18 cellular contexts compared by ENCODE assay signal in the genomic region with DNA sequence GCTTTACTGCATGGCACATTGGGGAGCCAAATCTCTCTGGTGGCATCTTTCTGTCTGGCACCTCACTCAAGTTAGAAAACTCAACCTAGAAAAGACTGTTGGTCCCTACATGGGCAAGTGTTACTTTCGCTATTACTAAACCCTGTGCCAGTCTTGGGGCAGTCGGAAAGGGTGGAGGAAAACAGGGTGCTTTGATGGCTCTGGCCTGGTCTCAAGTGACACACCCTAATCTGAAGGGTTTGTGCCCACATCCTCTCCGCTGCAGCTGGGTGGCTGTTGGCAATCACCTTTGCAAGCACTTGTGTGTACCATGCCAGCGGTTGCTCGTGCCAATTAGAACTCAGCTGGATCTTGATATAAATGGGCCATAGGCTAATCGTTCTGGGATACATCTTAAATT.
DNase-seq lines count a peak whose midpoint lies in the region; ATAC-seq lines count a peak whose summit lies in the region.
"Had no signal": no experiment of that assay in that cellular context is flagged by ENCODE, and none has a peak within 500 bp of the region (broad histone marks: within the 10 kb centered on the region; RNA-seq: fewer than 3 reads in every experiment).

No MANE protein-coding gene starts in this region.

- POLR2A ChIA-PET in activated CD4-positive, alpha-beta T cell treated with anti-CD3 and anti-CD28 coated beads for 36 hours (lab: Charles Lee), result no interaction called here

- H3K27ac Mint-ChIP-seq in activated CD4-positive, alpha-beta T cell treated with anti-CD3 and anti-CD28 coated beads for 36 hours, result peak overlapping the region; percentile 51
- peak overlapping the region; percentile 74 for H3K27ac Mint-ChIP-seq in activated T-cell treated with anti-CD3 and anti-CD28 coated beads, Interleukin-2, amount 50 U/mL, for 24 hours

- no peak overlapping the region for H2BK120ac ChIP-seq in mesenchymal stem cell (ENCODE audit: low read depth, low read length)

- peaks cover 89% of the 10 kb centered on the region for H3K4me1 Mint-ChIP-seq in activated CD4-positive, alpha-beta T cell treated with anti-CD3 and anti-CD28 coated beads for 36 hours
- H3K4me1 Mint-ChIP-seq in activated T-cell treated with anti-CD3 and anti-CD28 coated beads, Interleukin-2, amount 50 U/mL, for 24 hours (ENCODE audit: low read depth), result peaks cover 95% of the 10 kb centered on the region

- H2BK12ac ChIP-seq in mesenchymal stem cell (ENCODE audit: low read length in 2 of 2), result no peak overlapping the region

- ATAC-seq in activated CD4-positive, alpha-beta T cell treated with anti-CD3 and anti-CD28 coated beads for 36 hours, result peak; percentile 7
- peak; percentile 65 for ATAC-seq in GM19324 (IDR thresholded peaks at IDR 0.05; ENCODE audit: low FRiP score, unreplicated experiment)
- no peak for ATAC-seq in GM21447 (IDR thresholded peaks at IDR 0.05; ENCODE audit: unreplicated experiment)
- ATAC-seq: right cardiac atrium had no signal

- H3K14ac ChIP-seq in mesenchymal stem cell (ENCODE audit: low read length in 2 of 2), result no peak overlapping the region

- H3K27ac ChIP-seq in mesenchymal stem cell (ENCODE audit: low read length, poor library complexity, severe bottlenecking), result no peak overlapping the region
- H3K27ac ChIP-seq: coronary artery, GM23248, left ventricle myocardium inferior, stomach, vagina had no signal

- H3K36me3 ChIP-seq in mesenchymal stem cell (ENCODE audit: control insufficient read depth in 1 of 2, insufficient read depth in 2 of 2, low read depth in 1 of 2, low read length in 2 of 2), result no peaks in the 10 kb centered on the region
- H3K36me3 ChIP-seq: left ventricle myocardium inferior, stomach, vagina had no signal

- H3K4me2 ChIP-seq in mesenchymal stem cell (ENCODE audit: low read length, poor library complexity, severe bottlenecking), result no peak overlapping the region

- H3K4ac ChIP-seq in mesenchymal stem cell (ENCODE audit: low read depth in 1 of 2, low read length in 2 of 2), result no peak overlapping the region

- peak overlapping the region; percentile 41 for H2BK15ac ChIP-seq in mesenchymal stem cell (ENCODE audit: low read depth, poor library complexity, severe bottlenecking)

- H3K36me3 Mint-ChIP-seq in activated CD4-positive, alpha-beta T cell treated with anti-CD3 and anti-CD28 coated beads for 36 hours (ENCODE audit: low read depth), result peaks cover 2% of the 10 kb centered on the region
- H3K36me3 Mint-ChIP-seq in activated T-cell treated with anti-CD3 and anti-CD28 coated beads, Interleukin-2, amount 50 U/mL, for 24 hours (ENCODE audit: low read depth), result peaks cover 5% of the 10 kb centered on the region

- no peaks in the 10 kb centered on the region for H3K27me3 ChIP-seq in mesenchymal stem cell (ENCODE audit: control insufficient read depth in 1 of 2, insufficient read depth in 1 of 2, low read length in 2 of 2)
- H3K27me3 ChIP-seq: stomach, vagina had no signal

- H3K18ac ChIP-seq in mesenchymal stem cell (ENCODE audit: low read depth in 1 of 2, low read length in 2 of 2), result no peak overlapping the region

- peaks cover 2% of the 10 kb centered on the region for H3K27me3 Mint-ChIP-seq in activated CD4-positive, alpha-beta T cell treated with anti-CD3 and anti-CD28 coated beads for 36 hours
- no peaks in the 10 kb centered on the region for H3K27me3 Mint-ChIP-seq in activated T-cell treated with anti-CD3 and anti-CD28 coated beads, Interleukin-2, amount 50 U/mL, for 24 hours

- no peak overlapping the region for H2BK5ac ChIP-seq in mesenchymal stem cell (ENCODE audit: low read depth, low read length, poor library complexity, severe bottlenecking)

- no peak overlapping the region for H3K4me3 Mint-ChIP-seq in activated CD4-positive, alpha-beta T cell treated with anti-CD3 and anti-CD28 coated beads for 36 hours
- no peak overlapping the region for H3K4me3 Mint-ChIP-seq in activated T-cell treated with anti-CD3 and anti-CD28 coated beads, Interleukin-2, amount 50 U/mL, for 24 hours

- CTCF ChIA-PET in activated CD4-positive, alpha-beta T cell treated with anti-CD3 and anti-CD28 coated beads for 36 hours (lab: Charles Lee), result no interaction called here

- peaks cover 3% of the 10 kb centered on the region for H3K9me3 Mint-ChIP-seq in activated CD4-positive, alpha-beta T cell treated with anti-CD3 and anti-CD28 coated beads for 36 hours (ENCODE audit: low read depth)
- peaks cover 10% of the 10 kb centered on the region for H3K9me3 Mint-ChIP-seq in activated T-cell treated with anti-CD3 and anti-CD28 coated beads, Interleukin-2, amount 50 U/mL, for 24 hours

- H3K4me1 ChIP-seq in mesenchymal stem cell (ENCODE audit: control insufficient read depth, insufficient read depth, low read depth, low read length), result peaks cover 6% of the 10 kb centered on the region
- H3K4me1 ChIP-seq: vagina had no signal

- DNase-seq in activated CD4-positive, alpha-beta T cell treated with anti-CD3 and anti-CD28 coated beads for 36 hours, result peak; percentile 55
- no peak for DNase-seq in activated CD4-positive, alpha-beta T cell treated with anti-CD3 and anti-CD28 coated beads, Interleukin-2, amount 50 U/mL, for 4 hours
- no peak for DNase-seq in activated T-cell treated with anti-CD3 and anti-CD28 coated beads, Interleukin-2, amount 50 U/mL, for 24 hours
- DNase-seq in mesenchymal stem cell (no peak), C1 segment of cervical spinal cord (lab: John Stamatoyannopoulos, UW) (no peak), NOMO-1 treated with dmso at 0.1 percent for 144 hours (lab: John Stamatoyannopoulos, UW; ENCODE audit: unreplicated experiment) (no peak)
- DNase-seq: aorta, GF-D8, GM23248, hypothalamus, left ventricle myocardium inferior, NCI-H2081, stomach had no signal

- no peak overlapping the region for H3K23ac ChIP-seq in mesenchymal stem cell (ENCODE audit: low read length in 2 of 2)

- peaks cover 2% of the 10 kb centered on the region for H3K79me1 ChIP-seq in mesenchymal stem cell (replicated peaks; ENCODE audit: low read length, poor library complexity, severe bottlenecking)

- no peak overlapping the region for H2AFZ ChIP-seq in mesenchymal stem cell (ENCODE audit: low read depth, low read length)
- H2AFZ ChIP-seq: GM23248 had no signal

- intact Hi-C loops in activated CD4-positive, alpha-beta T cell treated with anti-CD3 and anti-CD28 coated beads for 36 hours (cut with DNase I, micrococcal nuclease), result loop anchor here (2.0 to 10.0 kb wide), 3 partner anchors 17 to 1063 kb away; a partner anchor contains a TSS

- H4K91ac ChIP-seq in mesenchymal stem cell (ENCODE audit: low read length), result no peak overlapping the region

- H3K9ac ChIP-seq in mesenchymal stem cell (ENCODE audit: low read length), result no peak overlapping the region
- H3K9ac ChIP-seq: GM23248 had no signal

- WGBS in mesenchymal stem cell, result 92% methylated on average over 6 of the region's 6 CpGs

- H3K4me3 ChIP-seq in mesenchymal stem cell (ENCODE audit: insufficient read depth in 1 of 2, low read depth in 1 of 2, low read length in 2 of 2), result no peak overlapping the region
- H3K4me3 ChIP-seq: coronary artery, GM23248, left ventricle myocardium inferior, stomach, vagina had no signal

- no peak overlapping the region for H4K8ac ChIP-seq in mesenchymal stem cell (ENCODE audit: low read length)

- no peaks in the 10 kb centered on the region for H3K9me3 ChIP-seq in mesenchymal stem cell (ENCODE audit: control insufficient read depth, low read length)
- H3K9me3 ChIP-seq: left ventricle myocardium inferior, stomach, vagina had no signal

- H2AK5ac ChIP-seq in mesenchymal stem cell (ENCODE audit: low read length, severe bottlenecking), result peak overlapping the region; percentile 1
